In the genomic region with DNA sequence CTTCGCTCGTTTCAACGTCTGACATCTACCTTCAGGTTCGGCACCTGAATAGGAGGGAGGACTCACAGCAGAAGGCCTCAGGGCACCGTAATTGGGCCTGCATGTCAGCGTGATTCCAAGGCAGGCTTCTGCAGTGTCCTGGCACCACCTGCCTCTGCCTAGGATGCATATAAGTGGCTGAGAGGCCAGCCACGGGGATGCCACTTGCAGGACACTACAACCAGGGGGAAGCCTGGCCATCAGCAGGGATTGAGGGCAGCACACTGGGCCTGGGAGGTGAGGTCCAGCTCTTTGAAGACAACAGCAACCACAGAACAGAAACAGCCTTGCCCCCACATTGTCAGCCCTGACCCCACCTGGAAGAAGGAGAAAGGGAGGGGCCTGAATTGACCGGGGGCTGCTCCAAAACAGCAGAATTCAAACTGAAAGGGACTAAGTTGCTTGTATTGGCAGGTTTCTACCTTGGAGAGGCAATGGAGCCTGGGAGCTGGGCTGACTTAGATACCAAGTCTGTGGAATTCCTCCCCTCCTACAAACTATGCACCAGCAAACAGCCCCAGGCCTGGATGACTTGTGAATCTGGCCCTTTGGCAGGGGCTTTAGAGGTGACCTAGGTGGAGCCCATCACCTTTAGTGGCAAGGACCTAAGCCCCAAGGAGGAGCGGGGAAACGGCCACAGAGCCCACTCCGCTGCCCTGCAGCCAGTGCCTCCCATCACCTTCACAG, we compare ENCODE assay signal across 1 cellular context.
TF ChIP-seq lines count a peak whose summit lies in the region.

No MANE protein-coding gene starts in this region.

TF ChIP-seq in GM23338, 12 proteins besides CTCF, POLR2A, EP300 and RAD21:
- no peak for TF ChIP-seq NANOG (IDR thresholded peaks at IDR 0.05; ENCODE audit: borderline replicate concordance)
- no peak for TF ChIP-seq STAT1 (IDR thresholded peaks at IDR 0.05; ENCODE audit: unreplicated experiment)
- TF ChIP-seq EZH2phosphoT487 (IDR thresholded peaks at IDR 0.05; ENCODE audit: unreplicated experiment), result no peak
- no peak for TF ChIP-seq JUNB (IDR thresholded peaks at IDR 0.05; ENCODE audit: unreplicated experiment)
- no peak for TF ChIP-seq POLR2AphosphoS5 (IDR thresholded peaks at IDR 0.05; ENCODE audit: low read depth)
- no peak for TF ChIP-seq ZNF114 (CRISPR knock-in tag; IDR thresholded peaks at IDR 0.05)
- TF ChIP-seq, protein P1, sequence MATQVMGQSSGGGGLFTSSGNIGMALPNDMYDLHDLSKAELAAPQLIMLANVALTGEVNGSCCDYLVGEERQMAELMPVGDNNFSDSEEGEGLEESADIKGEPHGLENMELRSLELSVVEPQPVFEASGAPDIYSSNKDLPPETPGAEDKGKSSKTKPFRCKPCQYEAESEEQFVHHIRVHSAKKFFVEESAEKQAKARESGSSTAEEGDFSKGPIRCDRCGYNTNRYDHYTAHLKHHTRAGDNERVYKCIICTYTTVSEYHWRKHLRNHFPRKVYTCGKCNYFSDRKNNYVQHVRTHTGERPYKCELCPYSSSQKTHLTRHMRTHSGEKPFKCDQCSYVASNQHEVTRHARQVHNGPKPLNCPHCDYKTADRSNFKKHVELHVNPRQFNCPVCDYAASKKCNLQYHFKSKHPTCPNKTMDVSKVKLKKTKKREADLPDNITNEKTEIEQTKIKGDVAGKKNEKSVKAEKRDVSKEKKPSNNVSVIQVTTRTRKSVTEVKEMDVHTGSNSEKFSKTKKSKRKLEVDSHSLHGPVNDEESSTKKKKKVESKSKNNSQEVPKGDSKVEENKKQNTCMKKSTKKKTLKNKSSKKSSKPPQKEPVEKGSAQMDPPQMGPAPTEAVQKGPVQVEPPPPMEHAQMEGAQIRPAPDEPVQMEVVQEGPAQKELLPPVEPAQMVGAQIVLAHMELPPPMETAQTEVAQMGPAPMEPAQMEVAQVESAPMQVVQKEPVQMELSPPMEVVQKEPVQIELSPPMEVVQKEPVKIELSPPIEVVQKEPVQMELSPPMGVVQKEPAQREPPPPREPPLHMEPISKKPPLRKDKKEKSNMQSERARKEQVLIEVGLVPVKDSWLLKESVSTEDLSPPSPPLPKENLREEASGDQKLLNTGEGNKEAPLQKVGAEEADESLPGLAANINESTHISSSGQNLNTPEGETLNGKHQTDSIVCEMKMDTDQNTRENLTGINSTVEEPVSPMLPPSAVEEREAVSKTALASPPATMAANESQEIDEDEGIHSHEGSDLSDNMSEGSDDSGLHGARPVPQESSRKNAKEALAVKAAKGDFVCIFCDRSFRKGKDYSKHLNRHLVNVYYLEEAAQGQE (IDR thresholded peaks at IDR 0.05; ENCODE audit: unreplicated experiment), result no peak
- TF ChIP-seq, protein P2, sequence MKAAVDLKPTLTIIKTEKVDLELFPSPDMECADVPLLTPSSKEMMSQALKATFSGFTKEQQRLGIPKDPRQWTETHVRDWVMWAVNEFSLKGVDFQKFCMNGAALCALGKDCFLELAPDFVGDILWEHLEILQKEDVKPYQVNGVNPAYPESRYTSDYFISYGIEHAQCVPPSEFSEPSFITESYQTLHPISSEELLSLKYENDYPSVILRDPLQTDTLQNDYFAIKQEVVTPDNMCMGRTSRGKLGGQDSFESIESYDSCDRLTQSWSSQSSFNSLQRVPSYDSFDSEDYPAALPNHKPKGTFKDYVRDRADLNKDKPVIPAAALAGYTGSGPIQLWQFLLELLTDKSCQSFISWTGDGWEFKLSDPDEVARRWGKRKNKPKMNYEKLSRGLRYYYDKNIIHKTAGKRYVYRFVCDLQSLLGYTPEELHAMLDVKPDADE (IDR thresholded peaks at IDR 0.05), result no peak
- TF ChIP-seq, protein P3, sequence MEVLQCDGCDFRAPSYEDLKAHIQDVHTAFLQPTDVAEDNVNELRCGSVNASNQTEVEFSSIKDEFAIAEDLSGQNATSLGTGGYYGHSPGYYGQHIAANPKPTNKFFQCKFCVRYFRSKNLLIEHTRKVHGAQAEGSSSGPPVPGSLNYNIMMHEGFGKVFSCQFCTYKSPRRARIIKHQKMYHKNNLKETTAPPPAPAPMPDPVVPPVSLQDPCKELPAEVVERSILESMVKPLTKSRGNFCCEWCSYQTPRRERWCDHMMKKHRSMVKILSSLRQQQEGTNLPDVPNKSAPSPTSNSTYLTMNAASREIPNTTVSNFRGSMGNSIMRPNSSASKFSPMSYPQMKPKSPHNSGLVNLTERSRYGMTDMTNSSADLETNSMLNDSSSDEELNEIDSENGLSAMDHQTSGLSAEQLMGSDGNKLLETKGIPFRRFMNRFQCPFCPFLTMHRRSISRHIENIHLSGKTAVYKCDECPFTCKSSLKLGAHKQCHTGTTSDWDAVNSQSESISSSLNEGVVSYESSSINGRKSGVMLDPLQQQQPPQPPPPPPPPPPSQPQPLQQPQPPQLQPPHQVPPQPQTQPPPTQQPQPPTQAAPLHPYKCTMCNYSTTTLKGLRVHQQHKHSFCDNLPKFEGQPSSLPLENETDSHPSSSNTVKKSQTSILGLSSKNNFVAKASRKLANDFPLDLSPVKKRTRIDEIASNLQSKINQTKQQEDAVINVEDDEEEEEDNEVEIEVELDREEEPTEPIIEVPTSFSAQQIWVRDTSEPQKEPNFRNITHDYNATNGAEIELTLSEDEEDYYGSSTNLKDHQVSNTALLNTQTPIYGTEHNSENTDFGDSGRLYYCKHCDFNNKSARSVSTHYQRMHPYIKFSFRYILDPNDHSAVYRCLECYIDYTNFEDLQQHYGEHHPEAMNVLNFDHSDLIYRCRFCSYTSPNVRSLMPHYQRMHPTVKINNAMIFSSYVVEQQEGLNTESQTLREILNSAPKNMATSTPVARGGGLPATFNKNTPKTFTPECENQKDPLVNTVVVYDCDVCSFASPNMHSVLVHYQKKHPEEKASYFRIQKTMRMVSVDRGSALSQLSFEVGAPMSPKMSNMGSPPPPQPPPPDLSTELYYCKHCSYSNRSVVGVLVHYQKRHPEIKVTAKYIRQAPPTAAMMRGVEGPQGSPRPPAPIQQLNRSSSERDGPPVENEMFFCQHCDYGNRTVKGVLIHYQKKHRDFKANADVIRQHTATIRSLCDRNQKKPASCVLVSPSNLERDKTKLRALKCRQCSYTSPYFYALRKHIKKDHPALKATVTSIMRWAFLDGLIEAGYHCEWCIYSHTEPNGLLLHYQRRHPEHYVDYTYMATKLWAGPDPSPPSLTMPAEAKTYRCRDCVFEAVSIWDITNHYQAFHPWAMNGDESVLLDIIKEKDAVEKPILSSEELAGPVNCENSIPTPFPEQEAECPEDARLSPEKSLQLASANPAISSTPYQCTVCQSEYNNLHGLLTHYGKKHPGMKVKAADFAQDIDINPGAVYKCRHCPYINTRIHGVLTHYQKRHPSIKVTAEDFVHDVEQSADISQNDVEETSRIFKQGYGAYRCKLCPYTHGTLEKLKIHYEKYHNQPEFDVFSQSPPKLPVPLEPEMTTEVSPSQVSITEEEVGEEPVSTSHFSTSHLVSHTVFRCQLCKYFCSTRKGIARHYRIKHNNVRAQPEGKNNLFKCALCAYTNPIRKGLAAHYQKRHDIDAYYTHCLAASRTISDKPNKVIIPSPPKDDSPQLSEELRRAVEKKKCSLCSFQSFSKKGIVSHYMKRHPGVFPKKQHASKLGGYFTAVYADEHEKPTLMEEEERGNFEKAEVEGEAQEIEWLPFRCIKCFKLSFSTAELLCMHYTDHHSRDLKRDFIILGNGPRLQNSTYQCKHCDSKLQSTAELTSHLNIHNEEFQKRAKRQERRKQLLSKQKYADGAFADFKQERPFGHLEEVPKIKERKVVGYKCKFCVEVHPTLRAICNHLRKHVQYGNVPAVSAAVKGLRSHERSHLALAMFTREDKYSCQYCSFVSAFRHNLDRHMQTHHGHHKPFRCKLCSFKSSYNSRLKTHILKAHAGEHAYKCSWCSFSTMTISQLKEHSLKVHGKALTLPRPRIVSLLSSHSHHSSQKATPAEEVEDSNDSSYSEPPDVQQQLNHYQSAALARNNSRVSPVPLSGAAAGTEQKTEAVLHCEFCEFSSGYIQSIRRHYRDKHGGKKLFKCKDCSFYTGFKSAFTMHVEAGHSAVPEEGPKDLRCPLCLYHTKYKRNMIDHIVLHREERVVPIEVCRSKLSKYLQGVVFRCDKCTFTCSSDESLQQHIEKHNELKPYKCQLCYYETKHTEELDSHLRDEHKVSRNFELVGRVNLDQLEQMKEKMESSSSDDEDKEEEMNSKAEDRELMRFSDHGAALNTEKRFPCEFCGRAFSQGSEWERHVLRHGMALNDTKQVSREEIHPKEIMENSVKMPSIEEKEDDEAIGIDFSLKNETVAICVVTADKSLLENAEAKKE (CRISPR knock-in tag; IDR thresholded peaks at IDR 0.05), result no peak
